In the genomic region with DNA sequence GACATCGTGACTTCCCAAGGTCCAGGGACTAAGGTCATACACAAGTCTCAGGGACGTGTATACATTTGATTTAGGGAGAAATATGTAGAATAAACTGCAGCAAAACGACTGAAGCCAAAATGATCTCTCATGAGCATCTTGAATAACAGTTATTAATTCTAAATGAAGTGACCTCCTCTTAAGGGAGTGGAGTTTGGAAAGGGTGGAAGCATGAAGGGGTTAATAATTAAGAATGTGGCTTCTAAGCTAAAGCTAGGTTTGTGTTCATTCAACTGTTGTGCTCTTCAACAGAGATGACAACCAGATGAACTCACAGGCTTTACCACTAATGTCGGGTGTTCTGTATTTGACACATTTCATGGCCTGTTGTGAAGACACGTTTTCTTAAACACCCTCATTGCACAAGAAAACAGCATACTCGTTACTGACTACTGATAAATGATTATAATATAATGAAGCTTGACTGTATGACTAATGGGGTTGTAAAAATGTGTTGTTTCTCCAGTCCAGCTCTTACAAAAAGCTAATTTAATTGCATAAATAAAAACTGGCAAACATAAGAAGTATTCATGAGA, we compare ENCODE assay signal across 1 cellular context.
A peak's percentile ranks its signal among the peaks of the same experiment; 100 is the strongest.
TF ChIP-seq lines count a peak whose summit lies in the region.

No MANE protein-coding gene starts in this region.

TF ChIP-seq in H1, 55 proteins besides CTCF, POLR2A, EP300 and RAD21:
- peak; percentile 27 for TF ChIP-seq EZH2 (IDR thresholded peaks at IDR 0.05; ENCODE audit: low read depth, low read length, severe bottlenecking)
- TF ChIP-seq KDM5A (IDR thresholded peaks at IDR 0.05; ENCODE audit: low read length), result no peak
- TF ChIP-seq, protein P1, sequence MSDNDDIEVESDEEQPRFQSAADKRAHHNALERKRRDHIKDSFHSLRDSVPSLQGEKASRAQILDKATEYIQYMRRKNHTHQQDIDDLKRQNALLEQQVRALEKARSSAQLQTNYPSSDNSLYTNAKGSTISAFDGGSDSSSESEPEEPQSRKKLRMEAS (IDR thresholded peaks at IDR 0.05), result no peak
